In the genomic region with DNA sequence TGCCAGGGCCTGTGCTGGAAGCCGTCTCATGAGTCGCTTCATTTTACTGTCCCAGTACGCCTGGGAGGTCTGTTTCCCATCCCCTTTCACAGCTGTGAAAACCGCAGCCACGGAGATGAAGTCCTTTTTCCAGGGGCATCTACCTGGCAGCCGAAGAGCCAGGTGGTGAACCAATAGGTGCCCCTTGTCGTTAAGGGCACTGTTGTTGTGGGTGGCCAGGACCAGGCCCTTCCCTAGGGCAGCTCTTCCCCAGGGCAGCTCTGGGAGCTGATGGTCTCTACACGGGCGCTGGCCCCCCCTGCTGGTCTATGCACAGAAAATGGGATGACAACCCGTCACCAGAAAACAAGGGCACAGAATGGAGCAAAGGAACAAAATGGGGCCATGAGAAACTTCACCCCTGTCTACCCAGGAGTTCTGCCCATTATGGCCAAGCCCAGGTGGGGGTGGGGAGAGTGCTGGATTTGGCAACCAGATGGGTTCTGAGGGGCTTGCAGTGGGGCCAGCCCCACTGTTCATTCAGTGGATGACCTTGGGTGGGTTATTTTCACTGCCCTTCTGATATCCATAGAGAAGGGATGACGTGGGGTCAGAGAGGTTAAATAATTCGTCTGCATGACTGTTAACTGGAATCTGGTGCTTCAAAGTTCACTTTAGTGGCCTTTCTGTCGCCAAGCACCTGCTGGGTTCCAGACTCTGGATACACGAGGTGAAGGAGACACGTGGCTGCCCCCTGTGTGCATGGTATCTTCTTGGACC, we compare ENCODE assay signal across 8 cellular contexts. TPM values are rescaled to one million over a fixed set of nuclear protein-coding genes. Genes with fewer than 3 reads are reported as not detected.
A peak's percentile ranks its signal among the peaks of the same experiment; 100 is the strongest.
DNase-seq lines count a peak whose midpoint lies in the region; ATAC-seq and TF ChIP-seq lines count a peak whose summit lies in the region.

No MANE protein-coding gene starts in this region.

- H3K27me3 Mint-ChIP-seq in naive thymus-derived CD8-positive, alpha-beta T cell = peaks cover 0 to 18% (median 0%) of the 10 kb centered on the region in 5 donors

- peak overlapping the region in 3 of 10 donors; percentile 13 to 14 (median 14) for H3K4me3 Mint-ChIP-seq in naive thymus-derived CD8-positive, alpha-beta T cell

- no peak overlapping the region for H3K4me3 ChIP-seq in upper lobe of left lung

- no peaks in the 10 kb centered on the region for H3K9me3 ChIP-seq in upper lobe of left lung

- DNase-seq in SIG-M5 treated with dmso at 0.1 percent for 504 hours (lab: John Stamatoyannopoulos, UW; ENCODE audit: unreplicated experiment) (peak; percentile 38), SIG-M5 (lab: John Stamatoyannopoulos, UW) (no peak), NCI-H82 treated with DMSO at 0.1 percent for 48 hours (lab: John Stamatoyannopoulos, UW; ENCODE audit: unreplicated experiment) (peak; percentile 4), erythroblast (lab: John Stamatoyannopoulos, UW) (peak; percentile 44 to 67), upper lobe of left lung (peak in 1 of 2 donors; percentile 81)
- peak; percentile 57 for DNase-seq in activated CD8-positive, alpha-beta memory T cell treated with anti-CD3 and anti-CD28 coated beads, Interleukin-2, amount 50 U/mL, for 4 hours
- peak in 9 of 10 donors; percentile 26 to 76 (median 43) for DNase-seq in naive thymus-derived CD8-positive, alpha-beta T cell

- peaks cover 0 to under 1% (median 0%) of the 10 kb centered on the region in 9 donors for H3K9me3 Mint-ChIP-seq in naive thymus-derived CD8-positive, alpha-beta T cell

- peak overlapping the region in 8 of 10 donors; percentile 15 to 100 (median 82) for H3K27ac Mint-ChIP-seq in naive thymus-derived CD8-positive, alpha-beta T cell

- ATAC-seq in naive thymus-derived CD8-positive, alpha-beta T cell = no peak
- ATAC-seq in upper lobe of left lung (ENCODE audit: low FRiP score in 2 of 2) (peak; percentile 70 to 81), GM21367 (IDR thresholded peaks at IDR 0.05; ENCODE audit: unreplicated experiment) (no peak)

- peak; percentile 52 to 73 (median 60) for TF ChIP-seq CTCF in upper lobe of left lung (IDR thresholded peaks at IDR 0.05)

- POLR2A ChIA-PET in naive thymus-derived CD8-positive, alpha-beta T cell (lab: Charles Lee) = interaction anchor here (0.7 to 6.7 kb wide), 6 partner anchors 27 to 393 kb away, joined by 3 to 107 read pairs (median 3); a partner anchor contains a TSS

- peaks cover 30 to 63% (median 53%) of the 10 kb centered on the region in 4 donors for H3K4me1 Mint-ChIP-seq in naive thymus-derived CD8-positive, alpha-beta T cell

- no peak overlapping the region for H3K27ac ChIP-seq in upper lobe of left lung

- WGBS in upper lobe of left lung, 2 donors = 67 to 70% methylated on average over 15 of the region's 15 CpGs

- no peak for TF ChIP-seq EP300 in upper lobe of left lung (IDR thresholded peaks at IDR 0.05)

- no peaks in the 10 kb centered on the region for H3K36me3 ChIP-seq in upper lobe of left lung

- TF ChIP-seq POLR2A in erythroblast (IDR thresholded peaks at IDR 0.05; ENCODE audit: low read length) (no peak), upper lobe of left lung (IDR thresholded peaks at IDR 0.05) (no peak)

- H3K36me3 Mint-ChIP-seq in naive thymus-derived CD8-positive, alpha-beta T cell = no peaks in the 10 kb centered on the region

- H3K27me3 ChIP-seq in upper lobe of left lung = no peaks in the 10 kb centered on the region

- H3K4me1 ChIP-seq in upper lobe of left lung = peaks cover 15 to 48% (median 30%) of the 10 kb centered on the region in 4 donors

RNA-seq across cellular contexts. Expression of a gene that starts 11.5 kb away (rescaled TPM):
- 1 to 10 TPM; 2.4 to 2.8 TPM for total RNA-seq in naive thymus-derived CD8-positive, alpha-beta T cell
- polyA plus RNA-seq in naive thymus-derived CD8-positive, alpha-beta T cell = 10 to 100 TPM in 1 of 3 donors, 1 to 10 TPM in 2; 1.3 to 13.5 (median 7.1) TPM
- 1 to 10 TPM; 2.6 to 6.3 (median 2.7) TPM for total RNA-seq in upper lobe of left lung

Comparison
In these comparisons a context has a peak if more than half of its experiments do, and no peak if none do; other contexts are left out.
1. ATAC-seq: peak in upper lobe of left lung (2 of 2); none in naive thymus-derived CD8-positive, alpha-beta T cell (0 of 2) and GM21367 (single experiment).